In the genomic region with DNA sequence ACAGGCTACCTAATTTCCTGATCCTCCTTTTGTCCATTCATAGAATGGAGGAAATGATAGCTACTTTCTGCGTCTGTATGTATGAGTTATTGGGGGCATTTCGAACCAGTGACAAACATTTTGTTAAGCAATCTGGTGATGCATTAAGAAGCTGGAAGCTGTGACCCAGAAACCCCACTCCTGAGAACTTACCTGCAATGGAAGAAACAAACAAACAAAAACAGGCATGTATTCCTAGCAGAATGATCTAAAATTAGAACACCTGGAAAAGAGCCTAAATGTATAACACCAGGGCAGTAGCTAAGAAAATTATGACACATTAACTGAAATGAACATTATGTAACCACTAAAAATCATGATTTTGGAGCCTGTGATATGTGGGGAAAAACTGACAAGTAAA, we compare ENCODE assay signal across 1 cellular context.
TF ChIP-seq lines count a peak whose summit lies in the region.

No MANE protein-coding gene starts in this region.

TF ChIP-seq in HCT116, 20 proteins besides CTCF, POLR2A, EP300 and RAD21 (continued from another document):
- no peak for TF ChIP-seq MAX (IDR thresholded peaks at IDR 0.05)
- no peak for TF ChIP-seq ZBTB33 (IDR thresholded peaks at IDR 0.05; ENCODE audit: extremely low read depth, insufficient replicate concordance, low read length)
- no peak for TF ChIP-seq ELF1 (IDR thresholded peaks at IDR 0.05; ENCODE audit: borderline replicate concordance, low read depth)
- TF ChIP-seq SIN3A (IDR thresholded peaks at IDR 0.05; ENCODE audit: low read depth) = no peak
